In genomic region chr7:92716825-92717580, GRCh38 we compare ENCODE assay signal across 8 cellular contexts.
DNase-seq lines count a peak whose midpoint lies in the region; ATAC-seq and TF ChIP-seq lines count a peak whose summit lies in the region.

No MANE protein-coding gene starts in this region.

- H3K4me1 Mint-ChIP-seq in activated CD8-positive, alpha-beta T cell treated with anti-CD3 and anti-CD28 coated beads, Interleukin-2, amount 10 ng/mL, durations not matched to agents 7 days and 5 days (ENCODE audit: low read depth) = peaks cover 54% of the 10 kb centered on the region

- H3K9me3 ChIP-seq in GM23248 (ENCODE audit: low read depth) (no peaks in the 10 kb centered on the region), esophagus muscularis mucosa (no peaks in the 10 kb centered on the region), skeletal muscle satellite cell (replicated peaks; ENCODE audit: low read length) (no peaks in the 10 kb centered on the region), hepatocyte (ENCODE audit: low read depth) (no peaks in the 10 kb centered on the region), mucosa of descending colon (no peaks in the 10 kb centered on the region)

- POLR2A ChIA-PET in activated CD8-positive, alpha-beta T cell treated with anti-CD3 and anti-CD28 coated beads, Interleukin-2, amount 10 ng/mL, durations not matched to agents 7 days and 5 days (lab: Charles Lee) = interaction anchor here (1.6 kb wide), 1 partner anchor 116 kb away, joined by 8 read pairs; no protein-coding TSS in a partner anchor

- TF ChIP-seq CTCF in esophagus muscularis mucosa (IDR thresholded peaks at IDR 0.05) = no peak
- no peak for TF ChIP-seq CTCF in hepatocyte (IDR thresholded peaks at IDR 0.05; ENCODE audit: poor library complexity)
- no peak for TF ChIP-seq CTCF in mucosa of descending colon (IDR thresholded peaks at IDR 0.05)

- no peaks in the 10 kb centered on the region for H4K20me1 ChIP-seq in GM23248 (ENCODE audit: insufficient read depth)
- H4K20me1 ChIP-seq in hepatocyte (ENCODE audit: insufficient read depth, poor library complexity, severe bottlenecking) = peaks cover 3% of the 10 kb centered on the region

- no peak for TF ChIP-seq POLR2A in esophagus muscularis mucosa (IDR thresholded peaks at IDR 0.05; ENCODE audit: low read depth)

- H3K79me2 ChIP-seq in GM23248 (ENCODE audit: insufficient read depth) (peaks cover 97% of the 10 kb centered on the region), hepatocyte (peaks cover 63% of the 10 kb centered on the region)

- H3F3A ChIP-seq in GM23248 (ENCODE audit: insufficient read depth) = peaks cover 31% of the 10 kb centered on the region

- H3K27me3 ChIP-seq in GM23248 (replicated peaks; ENCODE audit: insufficient read depth) (no peaks in the 10 kb centered on the region), esophagus muscularis mucosa (no peaks in the 10 kb centered on the region), skeletal muscle satellite cell (ENCODE audit: control insufficient read depth, insufficient read depth, low read length) (no peaks in the 10 kb centered on the region), hepatocyte (no peaks in the 10 kb centered on the region)

- H2AFZ ChIP-seq in GM23248 (0 out of 2 replicates have a peak overlapping the region, but pooled peaks have one; percentile 63), hepatocyte (no peak overlapping the region)

- H3K27ac Mint-ChIP-seq in activated CD8-positive, alpha-beta T cell treated with anti-CD3 and anti-CD28 coated beads, Interleukin-2, amount 10 ng/mL, durations not matched to agents 7 days and 5 days = peak overlapping the region; percentile 94

- peak overlapping the region; percentile 82 for H3K4me3 Mint-ChIP-seq in activated CD8-positive, alpha-beta T cell treated with anti-CD3 and anti-CD28 coated beads, Interleukin-2, amount 10 ng/mL, durations not matched to agents 7 days and 5 days

- H3K36me3 Mint-ChIP-seq in activated CD8-positive, alpha-beta T cell treated with anti-CD3 and anti-CD28 coated beads, Interleukin-2, amount 10 ng/mL, durations not matched to agents 7 days and 5 days (ENCODE audit: low read depth) = peaks cover 67% of the 10 kb centered on the region

- no peak for TF ChIP-seq EP300 in esophagus muscularis mucosa (IDR thresholded peaks at IDR 0.05)

- H3K9ac ChIP-seq in GM23248 (peak overlapping the region; percentile 83), skeletal muscle satellite cell (ENCODE audit: low read depth, low read length) (peak overlapping the region; percentile 80)

- peak overlapping the region; percentile 96 for H3K4me2 ChIP-seq in GM23248 (ENCODE audit: unreplicated experiment)
- peak overlapping the region; percentile 91 for H3K4me2 ChIP-seq in skeletal muscle satellite cell (ENCODE audit: low read length)
- no peak overlapping the region for H3K4me2 ChIP-seq in hepatocyte

- DNase-seq in GM23248 = no peak
- no peak for DNase-seq in activated CD8-positive, alpha-beta T cell treated with anti-CD3 and anti-CD28 coated beads, Interleukin-2, amount 10 ng/mL, durations not matched to agents 7 days and 5 days
- DNase-seq in esophagus muscularis mucosa (ENCODE audit: extremely low spot score) = no peak
- DNase-seq in central memory CD4-positive, alpha-beta T cell = no peak
- DNase-seq in NCI-H187 treated with DMSO at 0.1 percent for 48 hours (lab: John Stamatoyannopoulos, UW) = no peak
- DNase-seq in hepatocyte (ENCODE audit: low spot score) = no peak
- no peak for DNase-seq in mucosa of descending colon

- H3K9me2 ChIP-seq in GM23248 (ENCODE audit: insufficient read depth) (no peaks in the 10 kb centered on the region), hepatocyte (replicated peaks; ENCODE audit: insufficient read depth) (no peaks in the 10 kb centered on the region)

- intact Hi-C loops in esophagus muscularis mucosa (cut with DNase I) (no loop called here), mucosa of descending colon (cut with DNase I, micrococcal nuclease) (no loop called here)

- no peak for ATAC-seq in activated CD8-positive, alpha-beta T cell treated with anti-CD3 and anti-CD28 coated beads, Interleukin-2, amount 10 ng/mL, durations not matched to agents 7 days and 5 days
- ATAC-seq in mucosa of descending colon = no peak

- H3K9me3 Mint-ChIP-seq in activated CD8-positive, alpha-beta T cell treated with anti-CD3 and anti-CD28 coated beads, Interleukin-2, amount 10 ng/mL, durations not matched to agents 7 days and 5 days (ENCODE audit: insufficient read depth) = no peaks in the 10 kb centered on the region

- H3K36me3 ChIP-seq in GM23248 (ENCODE audit: low read depth) (peaks cover 9% of the 10 kb centered on the region; the same call in 1 of the 2 replicates), esophagus muscularis mucosa (no peaks in the 10 kb centered on the region), skeletal muscle satellite cell (ENCODE audit: insufficient read depth, low read length) (no peaks in the 10 kb centered on the region), hepatocyte (replicated peaks; ENCODE audit: insufficient read depth, low read depth) (no peaks in the 10 kb centered on the region), mucosa of descending colon (ENCODE audit: low read depth) (no peaks in the 10 kb centered on the region)

- WGBS in GM23248 (ENCODE audit: low coverage in 1 of 2, low lambda C conversion rate in 2 of 2, missing lambda C conversion rate in 2 of 2), 2 experiments = 94 to 96% methylated on average over 4 of the region's 4 CpGs
- WGBS in esophagus muscularis mucosa = 96% methylated on average over 4 of the region's 4 CpGs
- WGBS in hepatocyte (ENCODE audit: low lambda C conversion rate, missing lambda C conversion rate) = 91% methylated on average over 4 of the region's 4 CpGs

- CTCF ChIA-PET in activated CD8-positive, alpha-beta T cell treated with anti-CD3 and anti-CD28 coated beads, Interleukin-2, amount 10 ng/mL, durations not matched to agents 7 days and 5 days (lab: Charles Lee) = interaction anchor here (0.9 to 1.7 kb wide), 3 partner anchors 8 to 116 kb away, joined by 3 to 5 read pairs (median 4); no protein-coding TSS in a partner anchor

- in situ Hi-C loops in GM23248 (cut with MboI) = no loop called here

- H3K4me3 ChIP-seq in GM23248 (peak overlapping the region; percentile 78), esophagus muscularis mucosa (peak overlapping the region in 3 of 4 donors; percentile 47 to 57 (median 55)), skeletal muscle satellite cell (ENCODE audit: low read length) (peak overlapping the region; percentile 69), hepatocyte (no peak overlapping the region), mucosa of descending colon (no peak overlapping the region)

- H3K27ac ChIP-seq in GM23248 (peak overlapping the region; percentile 93), esophagus muscularis mucosa (replicated peaks in 1 of 4) (peak overlapping the region; percentile 80 to 88 (median 86)), hepatocyte (no peak overlapping the region)

- no peaks in the 10 kb centered on the region for H3K27me3 Mint-ChIP-seq in activated CD8-positive, alpha-beta T cell treated with anti-CD3 and anti-CD28 coated beads, Interleukin-2, amount 10 ng/mL, durations not matched to agents 7 days and 5 days (ENCODE audit: low read depth)

- peaks cover 9% of the 10 kb centered on the region for H3K4me1 ChIP-seq in GM23248 (ENCODE audit: insufficient read depth)
- H3K4me1 ChIP-seq in esophagus muscularis mucosa = peaks cover 19 to 48% (median 42%) of the 10 kb centered on the region in 4 donors
- H3K4me1 ChIP-seq in skeletal muscle satellite cell (ENCODE audit: control insufficient read depth, insufficient read depth, low read length) = peaks cover 37% of the 10 kb centered on the region
- peaks cover 5% of the 10 kb centered on the region for H3K4me1 ChIP-seq in hepatocyte (ENCODE audit: insufficient read depth)
- no peaks in the 10 kb centered on the region for H3K4me1 ChIP-seq in mucosa of descending colon (ENCODE audit: low read depth)

Comparison
In these comparisons a context has a peak if more than half of its experiments do, and no peak if none do; other contexts are left out.
1. H3K4me3 ChIP-seq: peak in GM23248 (single experiment), esophagus muscularis mucosa (3 of 4) and skeletal muscle satellite cell (single experiment); none in hepatocyte (single experiment) and mucosa of descending colon (single experiment).